In the genomic region with DNA sequence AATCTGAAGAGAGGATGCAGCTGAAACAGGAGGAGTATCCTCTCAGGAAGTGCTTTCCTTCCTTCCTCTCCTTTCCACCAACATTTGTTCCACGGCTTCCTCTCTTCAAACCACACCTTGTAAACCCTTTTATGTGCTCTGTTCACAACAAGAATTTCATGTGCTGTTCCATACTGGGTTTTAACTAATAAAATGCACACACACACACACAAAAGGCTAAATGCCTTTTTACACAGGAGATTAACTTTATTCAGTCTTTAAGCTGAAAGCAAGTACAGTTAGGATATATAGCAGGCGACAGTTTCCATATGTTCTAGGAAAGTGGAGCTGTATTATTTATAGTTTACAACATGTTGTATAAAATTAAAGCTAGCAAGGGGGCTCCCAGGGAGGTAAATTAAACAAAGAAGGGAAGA, we compare ENCODE assay signal across 9 cellular contexts.
DNase-seq lines count a peak whose midpoint lies in the region; ATAC-seq and TF ChIP-seq lines count a peak whose summit lies in the region.
"Had no signal": no experiment of that assay in that cellular context is flagged by ENCODE, and none has a peak within 500 bp of the region (broad histone marks: within the 10 kb centered on the region; RNA-seq: fewer than 3 reads in every experiment).

No MANE protein-coding gene starts in this region.

- H3K4me3 ChIP-seq in HAP-1 (no peak overlapping the region), mesodermal cell (ENCODE audit: extremely low read depth, insufficient read depth, low read length, poor library complexity, severe bottlenecking) (no peak overlapping the region)

- H3K27ac ChIP-seq in 22Rv1, result peak overlapping the region; percentile 99
- peak overlapping the region; percentile 96 for H3K27ac ChIP-seq in VCaP
- peak overlapping the region; percentile 100 for H3K27ac ChIP-seq in mesodermal cell (ENCODE audit: low read depth, low read length, severe bottlenecking)

- no peak for ATAC-seq in GM19035 (IDR thresholded peaks at IDR 0.05; ENCODE audit: unreplicated experiment)

- 79 to 83% methylated on average over 1 of the region's 2 CpGs for WGBS in mesodermal cell (ENCODE audit: insufficient coverage in 2 of 2), 2 experiments

- H3K27me3 ChIP-seq in HAP-1 (ENCODE audit: low read depth), result no peaks in the 10 kb centered on the region

- H3K9me3 ChIP-seq in HAP-1 (no peaks in the 10 kb centered on the region), mesodermal cell (ENCODE audit: control insufficient read depth, low read length) (no peaks in the 10 kb centered on the region)

- in situ Hi-C loops in HAP-1 (cut with MboI; ENCODE audit: low sequenced_read_pairs), result no loop called here

- DNase-seq in HAP-1 (ENCODE audit: low spot score in 2 of 2), result peak; percentile 32 to 94
- no peak for DNase-seq in NCI-H2029 treated with DMSO at 0.1 percent for 48 hours (lab: John Stamatoyannopoulos, UW)
- DNase-seq in NCI-H2196 (lab: John Stamatoyannopoulos, UW; ENCODE audit: unreplicated experiment), result no peak
- DNase-seq in 8988T, result no peak
- DNase-seq: kidney had no signal

- peaks cover 19% of the 10 kb centered on the region for H3K4me1 ChIP-seq in HAP-1
- H3K4me1 ChIP-seq in mesodermal cell (ENCODE audit: control insufficient read depth, insufficient read depth, low read length, poor library complexity, severe bottlenecking), result peaks cover 22% of the 10 kb centered on the region

- no peaks in the 10 kb centered on the region for H3K36me3 ChIP-seq in HAP-1 (replicated peaks)
- peaks cover 3% of the 10 kb centered on the region for H3K36me3 ChIP-seq in mesodermal cell (ENCODE audit: control insufficient read depth, insufficient read depth, low read length)

- TF ChIP-seq CTCF in 22Rv1 (IDR thresholded peaks at IDR 0.05), result no peak
- no peak for TF ChIP-seq CTCF in VCaP (conservative IDR thresholded peaks at IDR 0.05)

Comparison
In these comparisons a context has a peak if more than half of its experiments do, and no peak if none do; other contexts are left out.
1. DNase-seq: peak in HAP-1 (2 of 2); none in NCI-H2029 treated with DMSO at 0.1 percent for 48 hours (single experiment), NCI-H2196 (single experiment) and 8988T (single experiment).
2. Peak in every context shown above with its lines, with median percentiles within 50 percentile points of each other: H3K27ac ChIP-seq.